ENCODE assay signal across 19 cellular contexts in genomic region chr12:125125271-125125670, GRCh38.
"Had no signal": no experiment of that assay in that cellular context is flagged by ENCODE, and none has a peak within 500 bp of the region (broad histone marks: within the 10 kb centered on the region; RNA-seq: fewer than 3 reads in every experiment).

No MANE protein-coding gene starts in this region.

- DNase-seq: activated CD4-positive, alpha-beta T cell treated with anti-CD3 and anti-CD28 coated beads for 1 hour; activated CD4-positive, alpha-beta T cell treated with anti-CD3 and anti-CD28 coated beads, Interleukin-2, amount 50 U/mL, for 1 hour; activated T-cell treated with anti-CD3 and anti-CD28 coated beads, Interleukin-2, amount 50 U/mL, for 1 hour; brain microvascular endothelial cell; caudate nucleus; effector memory CD4-positive, alpha-beta T cell; esophagus squamous epithelium; gastrocnemius medialis; head of caudate nucleus; islet precursor cell; stimulated activated CD4-positive, alpha-beta T cell treated with anti-CD3 and anti-CD28 coated beads, Interleukin-4, amount 100 ng/mL, for 24 hours; stimulated activated naive CD4-positive, alpha-beta T cell treated with Interleukin-2 at 50 U/mL for 16 hours; T-helper 1 cell; WERI-Rb-1 had no signal

- H3K36me3 ChIP-seq: gastrocnemius medialis had no signal

- H3K4me3 ChIP-seq: ascending aorta, esophagus squamous epithelium, gastrocnemius medialis, prostate gland had no signal

- H3K4me1 ChIP-seq: ascending aorta, prostate gland had no signal

- ATAC-seq: activated naive CD4-positive, alpha-beta T cell treated with anti-CD3 and anti-CD28 coated beads, Interleukin-2, amount 50 U/mL, for 72 hours; gastrocnemius medialis; left lobe of liver; natural killer cell treated with Interleukin-12 subunit alpha and Interleukin-12 subunit beta and Interleukin-15 and Interleukin-18, amount 100 ng/mL, for 72 hours had no signal

- H3K27me3 ChIP-seq: ascending aorta, brain microvascular endothelial cell, esophagus squamous epithelium, gastrocnemius medialis had no signal

- H3K9me3 ChIP-seq: ascending aorta, esophagus squamous epithelium, gastrocnemius medialis, prostate gland had no signal

- H3K27ac ChIP-seq: ascending aorta, brain microvascular endothelial cell, gastrocnemius medialis, prostate gland, WERI-Rb-1 had no signal
